Comparison of ENCODE assay signal across 33 cellular contexts in the genomic region with DNA sequence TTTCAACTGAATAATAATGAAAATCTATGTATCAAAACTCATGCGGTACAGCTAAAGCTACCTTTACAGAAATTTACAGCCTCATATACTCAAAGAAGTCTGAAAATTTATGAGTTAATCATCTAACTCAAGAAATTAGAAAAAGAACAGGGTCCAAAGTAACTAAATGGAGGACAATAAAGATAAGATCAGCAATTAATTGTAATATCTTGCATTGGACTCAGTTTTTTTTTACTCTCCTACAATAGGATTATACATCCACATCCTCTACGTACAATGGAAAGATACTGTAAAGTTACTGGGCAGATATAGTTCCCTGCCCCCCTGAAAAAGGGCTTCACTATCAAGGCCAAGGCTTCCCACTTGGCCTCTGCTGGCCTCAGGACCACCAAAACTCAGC. TPM values are rescaled to one million over a fixed set of nuclear protein-coding genes. Genes with fewer than 3 reads are reported as not detected.
"Had no signal": no experiment of that assay in that cellular context is flagged by ENCODE, and none has a peak within 500 bp of the region (broad histone marks: within the 10 kb centered on the region; RNA-seq: fewer than 3 reads in every experiment).

No MANE protein-coding gene starts in this region.

- H3K36me3 ChIP-seq: ascending aorta, cardiac muscle cell, WERI-Rb-1 had no signal

- ATAC-seq: activated CD4-positive, alpha-beta T cell treated with anti-CD3 and anti-CD28 coated beads for 36 hours; activated CD4-positive, CD25-positive, alpha-beta regulatory T cell treated with anti-CD3 and anti-CD28 coated beads, Interleukin-2, amount 50 U/mL, for 24 hours; activated CD8-positive, alpha-beta memory T cell treated with anti-CD3 and anti-CD28 coated beads, Interleukin-2, amount 10 ng/mL, durations not matched to agents 7 days and 5 days; activated CD8-positive, alpha-beta T cell treated with anti-CD3 and anti-CD28 coated beads, Interleukin-2, amount 10 ng/mL, durations not matched to agents 7 days and 5 days; activated naive CD8-positive, alpha-beta T cell treated with anti-CD3 and anti-CD28 coated beads, Interleukin-2, amount 50 U/mL, for 24 hours; T-cell; WTC11 had no signal

- DNase-seq: activated CD4-positive, alpha-beta memory T cell treated with anti-CD3 and anti-CD28 coated beads, Interleukin-2, amount 10 ng/mL, durations not matched to agents 7 days and 5 days; activated CD4-positive, alpha-beta T cell treated with anti-CD3 and anti-CD28 coated beads for 1 hour; activated CD4-positive, alpha-beta T cell treated with anti-CD3 and anti-CD28 coated beads for 36 hours; activated CD4-positive, alpha-beta T cell treated with anti-CD3 and anti-CD28 coated beads for 48 hours; activated CD4-positive, alpha-beta T cell treated with anti-CD3 and anti-CD28 coated beads, Interleukin-2, amount 10 ng/mL, durations not matched to agents 7 days and 5 days; activated CD4-positive, alpha-beta T cell treated with anti-CD3 and anti-CD28 coated beads, Interleukin-2, amount 50 U/mL, for 48 hours; activated CD4-positive, CD25-positive, alpha-beta regulatory T cell; activated CD8-positive, alpha-beta memory T cell treated with anti-CD3 and anti-CD28 coated beads for 24 hours; activated CD8-positive, alpha-beta memory T cell treated with anti-CD3 and anti-CD28 coated beads, Interleukin-2, amount 10 ng/mL, durations not matched to agents 7 days and 5 days; activated CD8-positive, alpha-beta memory T cell treated with anti-CD3 and anti-CD28 coated beads, Interleukin-2, amount 50 U/mL, for 48 hours; activated CD8-positive, alpha-beta T cell treated with anti-CD3 and anti-CD28 coated beads, Interleukin-2, amount 10 ng/mL, durations not matched to agents 7 days and 5 days; activated effector memory CD4-positive, alpha-beta T cell treated with Interleukin-2 at 50 U/mL for 16 hours; activated gamma-delta T cell; activated naive CD4-positive, alpha-beta T cell treated with anti-CD3 and anti-CD28 coated beads, Interleukin-2, amount 10 ng/mL, durations not matched to agents 7 days and 5 days; activated naive CD4-positive, alpha-beta T cell treated with Interleukin-2 at 50 U/mL for 16 hours; activated naive CD8-positive, alpha-beta T cell treated with anti-CD3 and anti-CD28 coated beads, Interleukin-2, amount 10 ng/mL, durations not matched to agents 7 days and 5 days; activated naive CD8-positive, alpha-beta T cell treated with anti-CD3 and anti-CD28 coated beads, Interleukin-2, amount 50 U/mL, for 24 hours; activated T-cell treated with anti-CD3 and anti-CD28 coated beads, Interleukin-2, amount 50 U/mL, for 24 hours; activated T-cell treated with anti-CD3 and anti-CD28 coated beads, Interleukin-2, amount 50 U/mL, for 48 hours; amygdala; anterior cingulate cortex; caudate nucleus; cerebellar nuclear complex; T-cell; T-helper 2 cell; T-helper 9 cell; WERI-Rb-1 had no signal

- H3K9me3 ChIP-seq: ascending aorta had no signal

- H3K27me3 ChIP-seq: ascending aorta, cardiac muscle cell had no signal

- H3K4me1 ChIP-seq: ascending aorta had no signal

- H3K4me3 ChIP-seq: ascending aorta, cardiac muscle cell had no signal

- H3K27ac ChIP-seq: ascending aorta, cardiac muscle cell, WERI-Rb-1 had no signal

- FAIRE-seq: bronchial epithelial cell, TTC549 had no signal

RNA-seq across cellular contexts. Expression of a gene that starts 31.5 kb away (rescaled TPM):
- total RNA-seq: activated CD4-positive, alpha-beta memory T cell treated with anti-CD3 and anti-CD28 coated beads, Interleukin-2, amount 10 ng/mL, durations not matched to agents 7 days and 5 days; activated CD8-positive, alpha-beta T cell treated with anti-CD3 and anti-CD28 coated beads, Interleukin-2, amount 10 ng/mL, durations not matched to agents 7 days and 5 days had no signal
